8 cellular contexts compared by ENCODE assay signal in genomic region chr1:228989992-228990827, GRCh38.
A peak's percentile ranks its signal among the peaks of the same experiment; 100 is the strongest.
DNase-seq lines count a peak whose midpoint lies in the region; ATAC-seq and TF ChIP-seq lines count a peak whose summit lies in the region.

No MANE protein-coding gene starts in this region.

- 42% methylated on average over 12 of the region's 12 CpGs for WGBS in right cardiac atrium

- H3K9me3 ChIP-seq in right cardiac atrium (ENCODE audit: control insufficient read depth, low read length) (no peaks in the 10 kb centered on the region), skeletal muscle tissue (ENCODE audit: control insufficient read depth in 3 of 3, low read length in 3 of 3) (no peaks in the 10 kb centered on the region), WERI-Rb-1 (ENCODE audit: severe bottlenecking) (no peaks in the 10 kb centered on the region)

- peak; percentile 9 to 68 for DNase-seq in SHP77 (lab: John Stamatoyannopoulos, UW)
- DNase-seq in right cardiac atrium: peak; percentile 88 to 92 (median 92)
- DNase-seq in activated T-cell treated with anti-CD3 and anti-CD28 coated beads, Interleukin-2, amount 50 U/mL, for 48 hours: no peak
- no peak for DNase-seq in cerebellar nuclear complex (lab: John Stamatoyannopoulos, UW)
- no peak for DNase-seq in WERI-Rb-1

- ATAC-seq in right cardiac atrium (peak; percentile 88), HG03378 (IDR thresholded peaks at IDR 0.05; ENCODE audit: unreplicated experiment) (no peak)

- no peak overlapping the region for H3K4me3 ChIP-seq in right cardiac atrium (ENCODE audit: low read length)
- H3K4me3 ChIP-seq in skeletal muscle tissue (ENCODE audit: low read length in 3 of 3): peak overlapping the region in 1 of 3 donors; percentile 30
- no peak overlapping the region for H3K4me3 ChIP-seq in WERI-Rb-1 (ENCODE audit: low read depth, low read length)

- H3K36me3 ChIP-seq in skeletal muscle tissue (ENCODE audit: control insufficient read depth in 3 of 3, insufficient read depth in 3 of 3, low read length in 3 of 3) (no peaks in the 10 kb centered on the region), WERI-Rb-1 (no peaks in the 10 kb centered on the region)

- peak; percentile 32; the same call in 1 of the 2 replicates for TF ChIP-seq EP300 in Ishikawa (IDR thresholded peaks at IDR 0.05; ENCODE audit: borderline replicate concordance)

- TF ChIP-seq CTCF in WERI-Rb-1 (IDR thresholded peaks at IDR 0.05; ENCODE audit: low read depth, low read length): no peak

- no peak overlapping the region for H3K9ac ChIP-seq in skeletal muscle tissue (ENCODE audit: low read depth in 1 of 3, low read length in 3 of 3)

- H3K4me1 ChIP-seq in right cardiac atrium (ENCODE audit: control insufficient read depth, insufficient read depth, low read length) (peaks cover 11% of the 10 kb centered on the region), skeletal muscle tissue (ENCODE audit: control insufficient read depth in 3 of 3, insufficient read depth in 3 of 3, low read length in 3 of 3) (peaks cover 25 to 35% (median 26%) of the 10 kb centered on the region in 3 donors)

- no peak for TF ChIP-seq RAD21 in Ishikawa (IDR thresholded peaks at IDR 0.05; ENCODE audit: low read depth)

- intact Hi-C loops in right cardiac atrium (cut with DNase I): no loop called here

- H3K27ac ChIP-seq in right cardiac atrium (ENCODE audit: low read length): peak overlapping the region; percentile 13
- peak overlapping the region; percentile 64 for H3K27ac ChIP-seq in skeletal muscle tissue (ENCODE audit: low read depth, low read length)
- H3K27ac ChIP-seq in WERI-Rb-1: no peak overlapping the region

- no peaks in the 10 kb centered on the region for H3K27me3 ChIP-seq in right cardiac atrium (ENCODE audit: control insufficient read depth, insufficient read depth)
- H3K27me3 ChIP-seq in skeletal muscle tissue (ENCODE audit: control insufficient read depth in 3 of 3, insufficient read depth in 3 of 3, low read length in 3 of 3): no peaks in the 10 kb centered on the region
- H3K27me3 ChIP-seq in WERI-Rb-1 (ENCODE audit: insufficient read depth, low read depth, severe bottlenecking): no peaks in the 10 kb centered on the region

TF ChIP-seq in Ishikawa, 13 proteins besides CTCF, POLR2A, EP300 and RAD21:
- TF ChIP-seq CEBPB (IDR thresholded peaks at IDR 0.05) (no peak), TCF12 (IDR thresholded peaks at IDR 0.05; ENCODE audit: low read depth) (peak; percentile 63), EGR1 (IDR thresholded peaks at IDR 0.05) (no peak), NFIC (IDR thresholded peaks at IDR 0.05) (peak; percentile 48)

Comparison
In these comparisons a context has a peak if more than half of its experiments do, and no peak if none do; other contexts are left out.
1. DNase-seq: peak in SHP77 (2 of 2) and right cardiac atrium (3 of 3); none in activated T-cell treated with anti-CD3 and anti-CD28 coated beads, Interleukin-2, amount 50 U/mL, for 48 hours (0 of 2), cerebellar nuclear complex (0 of 2) and WERI-Rb-1 (single experiment).